22 cellular contexts compared by ENCODE assay signal in the genomic region with DNA sequence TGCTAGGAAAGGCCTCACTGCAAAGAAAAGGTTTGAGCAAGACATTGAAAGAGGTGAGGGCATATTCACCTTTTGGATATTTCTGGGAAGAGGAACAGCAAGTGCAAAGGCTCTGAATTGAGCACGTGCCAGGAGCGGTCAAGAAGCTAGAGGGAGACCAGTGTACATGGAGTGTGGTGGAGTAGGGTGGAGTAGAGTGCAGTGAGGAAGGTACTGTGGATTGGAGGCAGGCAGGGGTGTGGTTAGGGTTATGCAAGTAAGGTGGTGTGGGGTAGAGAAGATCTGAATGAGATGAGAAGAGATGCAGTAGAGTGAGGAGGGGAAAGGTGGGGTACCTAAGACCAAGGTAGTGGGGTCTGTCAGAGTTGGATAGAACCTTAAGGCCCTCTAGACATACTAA.
DNase-seq lines count a peak whose midpoint lies in the region; ATAC-seq and TF ChIP-seq lines count a peak whose summit lies in the region.
"Had no signal": no experiment of that assay in that cellular context is flagged by ENCODE, and none has a peak within 500 bp of the region (broad histone marks: within the 10 kb centered on the region; RNA-seq: fewer than 3 reads in every experiment).

No MANE protein-coding gene starts in this region.

- H3K36me3 ChIP-seq in colonic mucosa = no peaks in the 10 kb centered on the region
- no peaks in the 10 kb centered on the region for H3K36me3 ChIP-seq in brain microvascular endothelial cell (replicated peaks)
- H3K36me3 ChIP-seq: BLaER1 treated with 17β-estradiol and CSF1 and Interleukin-3, amounts not matched to agents 10 nM and 100 nM had no signal

- CTCF ChIA-PET in WTC11 (lab: Charles Lee) = no interaction called here

- H3K9me3 Mint-ChIP-seq in H9 (no peaks in the 10 kb centered on the region), WTC11 (peaks cover 4% of the 10 kb centered on the region)
- H3K9me3 Mint-ChIP-seq: CD4-positive, alpha-beta T cell had no signal

- H3K9ac ChIP-seq in H9 (ENCODE audit: extremely low read depth, insufficient read length, low read length) (no peak overlapping the region), colonic mucosa (ENCODE audit: low read depth in 2 of 2, low read length in 2 of 2) (no peak overlapping the region)
- H3K9ac ChIP-seq: BLaER1 treated with 17β-estradiol and CSF1 and Interleukin-3, amounts not matched to agents 10 nM and 100 nM had no signal

- H3K27me3 Mint-ChIP-seq in H9 (ENCODE audit: low read depth) = peaks cover 2% of the 10 kb centered on the region; the same call in 1 of the 2 replicates
- no peaks in the 10 kb centered on the region; the same call in 1 of the 2 replicates for H3K27me3 Mint-ChIP-seq in WTC11 (ENCODE audit: low read depth)
- H3K27me3 Mint-ChIP-seq: B cell; CD4-positive, alpha-beta T cell had no signal

- H4K91ac ChIP-seq in H9 (ENCODE audit: insufficient read length, low read depth, low read length) = no peak overlapping the region

- H3K56ac ChIP-seq in H9 (ENCODE audit: insufficient read length, low read depth, low read length) = no peak overlapping the region

- H2BK5ac ChIP-seq in H9 (ENCODE audit: insufficient read length, low read length) = no peak overlapping the region

- no peak overlapping the region for H2BK120ac ChIP-seq in H9 (ENCODE audit: low read depth, low read length, poor library complexity, severe bottlenecking)

- H3K4me1 Mint-ChIP-seq in H9 = no peaks in the 10 kb centered on the region
- H3K4me1 Mint-ChIP-seq in WTC11 = no peaks in the 10 kb centered on the region
- H3K4me1 Mint-ChIP-seq: B cell had no signal

- no peaks in the 10 kb centered on the region for H4K20me1 ChIP-seq in H9 (ENCODE audit: control insufficient read depth, insufficient read depth, insufficient read length)
- H4K20me1 ChIP-seq: BLaER1 treated with 17β-estradiol and CSF1 and Interleukin-3, amounts not matched to agents 10 nM and 100 nM had no signal

- POLR2A ChIA-PET in WTC11 (lab: Charles Lee) = no interaction called here

- no CpG with 5 or more reads among the region's 2 CpGs for WGBS in H9 (ENCODE audit: extremely low coverage, insufficient read length, low lambda C conversion rate)

- H3K4me1 ChIP-seq in H9 (ENCODE audit: insufficient read depth, low read length) = no peaks in the 10 kb centered on the region
- H3K4me1 ChIP-seq in colonic mucosa = no peaks in the 10 kb centered on the region
- H3K4me1 ChIP-seq: A549 had no signal

- H3K4me2 ChIP-seq in H9 (ENCODE audit: insufficient read depth, insufficient read length, low read length) = no peak overlapping the region
- H3K4me2 ChIP-seq: A549; BLaER1 treated with 17β-estradiol and CSF1 and Interleukin-3, amounts not matched to agents 10 nM and 100 nM had no signal

- H2BK12ac ChIP-seq in H9 (ENCODE audit: insufficient read length, low read depth, low read length) = no peak overlapping the region

- no peak for TF ChIP-seq CTCF in H9 (conservative IDR thresholded peaks at IDR 0.05)
- no peak for TF ChIP-seq CTCF in colonic mucosa (IDR thresholded peaks at IDR 0.05)
- TF ChIP-seq CTCF in WTC11 (IDR thresholded peaks at IDR 0.05) = no peak
- no peak for TF ChIP-seq CTCF in brain microvascular endothelial cell (IDR thresholded peaks at IDR 0.05; ENCODE audit: low read depth, low read length, missing control alignments)

- H3K23ac ChIP-seq in H9 (ENCODE audit: insufficient read length, low read depth, low read length) = no peak overlapping the region

- H3K4me3 ChIP-seq in colonic mucosa (no peak overlapping the region), brain microvascular endothelial cell (ENCODE audit: low read depth, low read length) (no peak overlapping the region)
- H3K4me3 ChIP-seq: A549; BLaER1 treated with 17β-estradiol and CSF1 and Interleukin-3, amounts not matched to agents 10 nM and 100 nM; GM12878 had no signal

- no peak overlapping the region for H3T11ph ChIP-seq in H9 (ENCODE audit: low read length)

- intact Hi-C loops in colonic mucosa (cut with DNase I) (no loop called here), left colon (cut with DNase I, micrococcal nuclease) (no loop called here)

- H3K4ac ChIP-seq in H9 (ENCODE audit: low read depth, low read length) = no peak overlapping the region

- no peaks in the 10 kb centered on the region for H3K79me2 ChIP-seq in H9 (ENCODE audit: insufficient read depth, low read length)

- no peaks in the 10 kb centered on the region for H3K79me1 ChIP-seq in H9 (ENCODE audit: insufficient read depth, low read depth, low read length, poor library complexity, severe bottlenecking)

- no peak overlapping the region for H3K4me3 Mint-ChIP-seq in H9
- no peak overlapping the region for H3K4me3 Mint-ChIP-seq in WTC11
- H3K4me3 Mint-ChIP-seq: B cell; CD4-positive, alpha-beta T cell; CD8-positive, alpha-beta T cell had no signal

- in situ Hi-C loops in brain microvascular endothelial cell (cut with HindIII; ENCODE audit: low pct_ligation_motif_present, low sequenced_read_pairs) = no loop called here

- no peak overlapping the region for H3K14ac ChIP-seq in H9 (ENCODE audit: insufficient read depth, low read length)

- H3K27ac Mint-ChIP-seq in H9 (peak overlapping the region in 2 of 3 experiments; percentile 7 to 56; a peak in 2 of 7 replicates), WTC11 (no peak overlapping the region)
- H3K27ac Mint-ChIP-seq: B cell; CD4-positive, alpha-beta T cell; CD8-positive, alpha-beta T cell had no signal

- H3K18ac ChIP-seq in H9 (ENCODE audit: insufficient read length, low read depth, low read length) = no peak overlapping the region

- H2BK15ac ChIP-seq in H9 (ENCODE audit: low read depth, low read length) = no peak overlapping the region

- DNase-seq in H9 = no peak
- peak; percentile 40 for DNase-seq in colonic mucosa
- peak in 1 of 2 donors; percentile 16 for DNase-seq in left colon
- DNase-seq in WTC11 (ENCODE audit: low spot score) = no peak
- DNase-seq in NCI-H1105 treated with DMSO at 0.1 percent for 48 hours (lab: John Stamatoyannopoulos, UW) = no peak
- DNase-seq in brain microvascular endothelial cell = no peak
- DNase-seq: AML-193; CD4-positive, alpha-beta T cell; CD8-positive, alpha-beta T cell; DMS 273 treated with DMSO at 0.1 percent for 48 hours; DMS153; DMS53; DMS79; DND-41; EL; GDM1 had no signal

- H2BK20ac ChIP-seq in H9 (ENCODE audit: low read depth, low read length, poor library complexity, severe bottlenecking) = no peak overlapping the region

- H3K9me3 ChIP-seq in H9 (ENCODE audit: control insufficient read depth, low read depth, low read length) (no peaks in the 10 kb centered on the region), colonic mucosa (no peaks in the 10 kb centered on the region)
- H3K9me3 ChIP-seq: A549; BLaER1 treated with 17β-estradiol and CSF1 and Interleukin-3, amounts not matched to agents 10 nM and 100 nM had no signal

- H4K8ac ChIP-seq in H9 (replicated peaks; ENCODE audit: insufficient read length, low read depth, low read length) = no peak overlapping the region

- no peak overlapping the region for H4K5ac ChIP-seq in H9 (ENCODE audit: insufficient read length, low read depth, low read length)

- H3K36me3 Mint-ChIP-seq in H9 (ENCODE audit: insufficient read depth in 1 of 3, low read depth in 3 of 3) = no peaks in the 10 kb centered on the region
- no peaks in the 10 kb centered on the region for H3K36me3 Mint-ChIP-seq in WTC11

- no peak overlapping the region for H2AK5ac ChIP-seq in H9 (ENCODE audit: insufficient read length, low read length)

- H3K27ac ChIP-seq in H9 (ENCODE audit: insufficient read length, low read depth, low read length) = no peak overlapping the region
- no peak overlapping the region for H3K27ac ChIP-seq in colonic mucosa
- H3K27ac ChIP-seq in brain microvascular endothelial cell = no peak overlapping the region
- H3K27ac ChIP-seq: 22Rv1; A549; BLaER1 treated with 17β-estradiol and CSF1 and Interleukin-3, amounts not matched to agents 10 nM and 100 nM; C4-2B had no signal

- no peaks in the 10 kb centered on the region for H3K27me3 ChIP-seq in H9 (ENCODE audit: insufficient read depth, low read length)
- no peaks in the 10 kb centered on the region for H3K27me3 ChIP-seq in colonic mucosa
- no peaks in the 10 kb centered on the region for H3K27me3 ChIP-seq in brain microvascular endothelial cell (replicated peaks)
- H3K27me3 ChIP-seq: BLaER1 treated with 17β-estradiol and CSF1 and Interleukin-3, amounts not matched to agents 10 nM and 100 nM had no signal

- ATAC-seq in left colon = peak; percentile 96
- no peak for ATAC-seq in WTC11
- ATAC-seq: A549; CD8-positive, alpha-beta T cell; GM12878 had no signal

- H2AFZ ChIP-seq in H9 (ENCODE audit: low read length) = no peak overlapping the region

- no peaks in the 10 kb centered on the region for H3K23me2 ChIP-seq in H9 (ENCODE audit: insufficient read length, low read depth, low read length, poor library complexity, severe bottlenecking)

TF ChIP-seq in WTC11, 78 proteins besides CTCF, POLR2A, EP300 and RAD21:
- TF ChIP-seq HMGA2 (CRISPR knock-in tag; IDR thresholded peaks at IDR 0.05) (no peak), NFE2L1 (CRISPR knock-in tag; IDR thresholded peaks at IDR 0.05) (no peak)
- TF ChIP-seq, protein P1, sequence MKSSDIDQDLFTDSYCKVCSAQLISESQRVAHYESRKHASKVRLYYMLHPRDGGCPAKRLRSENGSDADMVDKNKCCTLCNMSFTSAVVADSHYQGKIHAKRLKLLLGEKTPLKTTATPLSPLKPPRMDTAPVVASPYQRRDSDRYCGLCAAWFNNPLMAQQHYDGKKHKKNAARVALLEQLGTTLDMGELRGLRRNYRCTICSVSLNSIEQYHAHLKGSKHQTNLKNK (CRISPR knock-in tag; IDR thresholded peaks at IDR 0.05) = no peak
- TF ChIP-seq, protein P2, sequence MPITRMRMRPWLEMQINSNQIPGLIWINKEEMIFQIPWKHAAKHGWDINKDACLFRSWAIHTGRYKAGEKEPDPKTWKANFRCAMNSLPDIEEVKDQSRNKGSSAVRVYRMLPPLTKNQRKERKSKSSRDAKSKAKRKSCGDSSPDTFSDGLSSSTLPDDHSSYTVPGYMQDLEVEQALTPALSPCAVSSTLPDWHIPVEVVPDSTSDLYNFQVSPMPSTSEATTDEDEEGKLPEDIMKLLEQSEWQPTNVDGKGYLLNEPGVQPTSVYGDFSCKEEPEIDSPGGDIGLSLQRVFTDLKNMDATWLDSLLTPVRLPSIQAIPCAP (CRISPR knock-in tag; IDR thresholded peaks at IDR 0.05) = no peak
